Comparison of ENCODE assay signal across 1 cellular context in the genomic region with DNA sequence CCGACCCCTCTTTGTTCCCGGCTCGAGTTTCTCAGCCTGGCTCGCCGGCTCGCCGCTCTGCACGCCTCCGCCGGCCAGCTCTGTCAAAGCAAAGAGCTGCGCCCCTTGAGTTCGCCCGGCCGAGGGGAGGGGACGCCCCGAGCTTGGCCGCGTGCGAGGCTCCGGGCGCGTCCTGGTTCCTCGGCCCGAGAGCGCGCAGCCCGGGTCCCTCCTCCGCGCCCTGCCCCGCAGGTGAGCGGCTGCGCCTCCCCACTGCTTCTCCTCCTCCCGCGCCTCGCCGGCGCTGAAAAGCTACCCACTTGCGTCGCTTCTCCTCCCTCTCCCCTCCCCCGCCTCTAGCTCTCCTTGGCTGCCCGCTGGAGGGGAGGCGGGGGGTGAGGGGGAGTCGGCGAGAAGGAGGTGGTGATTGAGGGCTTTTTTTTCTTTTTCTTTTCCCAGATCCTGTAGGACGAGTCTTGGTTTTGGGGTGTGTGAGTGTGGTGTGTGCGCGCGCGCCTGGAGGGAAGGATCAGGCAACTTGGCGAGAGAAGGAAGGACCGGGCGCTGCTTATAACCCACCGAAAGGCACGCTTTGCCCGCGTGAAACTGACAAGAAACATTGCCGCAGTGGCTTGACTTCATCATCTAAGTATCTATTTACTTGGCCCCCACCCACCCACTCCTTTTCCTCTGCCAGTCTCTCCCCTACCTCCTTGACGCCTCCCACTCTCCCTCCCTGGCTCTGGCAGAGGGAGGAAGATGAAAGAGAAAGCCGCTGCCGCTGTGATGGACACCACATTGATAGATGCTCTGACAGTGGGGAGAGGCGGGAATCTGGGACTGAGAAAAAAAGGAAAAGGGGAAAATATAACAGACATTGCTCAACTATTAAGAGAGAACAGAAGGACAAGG.
A peak's percentile ranks its signal among the peaks of the same experiment; 100 is the strongest.
TF ChIP-seq lines count a peak whose summit lies in the region.

Gene LEF1, minus strand, starts transcription at position 261 of the 891 bp plus-strand sequence. CDS start 1,165 bp downstream, outside the sequence.

TF ChIP-seq in GM23338, 12 proteins besides CTCF, POLR2A, EP300 and RAD21:
- TF ChIP-seq, protein P1, sequence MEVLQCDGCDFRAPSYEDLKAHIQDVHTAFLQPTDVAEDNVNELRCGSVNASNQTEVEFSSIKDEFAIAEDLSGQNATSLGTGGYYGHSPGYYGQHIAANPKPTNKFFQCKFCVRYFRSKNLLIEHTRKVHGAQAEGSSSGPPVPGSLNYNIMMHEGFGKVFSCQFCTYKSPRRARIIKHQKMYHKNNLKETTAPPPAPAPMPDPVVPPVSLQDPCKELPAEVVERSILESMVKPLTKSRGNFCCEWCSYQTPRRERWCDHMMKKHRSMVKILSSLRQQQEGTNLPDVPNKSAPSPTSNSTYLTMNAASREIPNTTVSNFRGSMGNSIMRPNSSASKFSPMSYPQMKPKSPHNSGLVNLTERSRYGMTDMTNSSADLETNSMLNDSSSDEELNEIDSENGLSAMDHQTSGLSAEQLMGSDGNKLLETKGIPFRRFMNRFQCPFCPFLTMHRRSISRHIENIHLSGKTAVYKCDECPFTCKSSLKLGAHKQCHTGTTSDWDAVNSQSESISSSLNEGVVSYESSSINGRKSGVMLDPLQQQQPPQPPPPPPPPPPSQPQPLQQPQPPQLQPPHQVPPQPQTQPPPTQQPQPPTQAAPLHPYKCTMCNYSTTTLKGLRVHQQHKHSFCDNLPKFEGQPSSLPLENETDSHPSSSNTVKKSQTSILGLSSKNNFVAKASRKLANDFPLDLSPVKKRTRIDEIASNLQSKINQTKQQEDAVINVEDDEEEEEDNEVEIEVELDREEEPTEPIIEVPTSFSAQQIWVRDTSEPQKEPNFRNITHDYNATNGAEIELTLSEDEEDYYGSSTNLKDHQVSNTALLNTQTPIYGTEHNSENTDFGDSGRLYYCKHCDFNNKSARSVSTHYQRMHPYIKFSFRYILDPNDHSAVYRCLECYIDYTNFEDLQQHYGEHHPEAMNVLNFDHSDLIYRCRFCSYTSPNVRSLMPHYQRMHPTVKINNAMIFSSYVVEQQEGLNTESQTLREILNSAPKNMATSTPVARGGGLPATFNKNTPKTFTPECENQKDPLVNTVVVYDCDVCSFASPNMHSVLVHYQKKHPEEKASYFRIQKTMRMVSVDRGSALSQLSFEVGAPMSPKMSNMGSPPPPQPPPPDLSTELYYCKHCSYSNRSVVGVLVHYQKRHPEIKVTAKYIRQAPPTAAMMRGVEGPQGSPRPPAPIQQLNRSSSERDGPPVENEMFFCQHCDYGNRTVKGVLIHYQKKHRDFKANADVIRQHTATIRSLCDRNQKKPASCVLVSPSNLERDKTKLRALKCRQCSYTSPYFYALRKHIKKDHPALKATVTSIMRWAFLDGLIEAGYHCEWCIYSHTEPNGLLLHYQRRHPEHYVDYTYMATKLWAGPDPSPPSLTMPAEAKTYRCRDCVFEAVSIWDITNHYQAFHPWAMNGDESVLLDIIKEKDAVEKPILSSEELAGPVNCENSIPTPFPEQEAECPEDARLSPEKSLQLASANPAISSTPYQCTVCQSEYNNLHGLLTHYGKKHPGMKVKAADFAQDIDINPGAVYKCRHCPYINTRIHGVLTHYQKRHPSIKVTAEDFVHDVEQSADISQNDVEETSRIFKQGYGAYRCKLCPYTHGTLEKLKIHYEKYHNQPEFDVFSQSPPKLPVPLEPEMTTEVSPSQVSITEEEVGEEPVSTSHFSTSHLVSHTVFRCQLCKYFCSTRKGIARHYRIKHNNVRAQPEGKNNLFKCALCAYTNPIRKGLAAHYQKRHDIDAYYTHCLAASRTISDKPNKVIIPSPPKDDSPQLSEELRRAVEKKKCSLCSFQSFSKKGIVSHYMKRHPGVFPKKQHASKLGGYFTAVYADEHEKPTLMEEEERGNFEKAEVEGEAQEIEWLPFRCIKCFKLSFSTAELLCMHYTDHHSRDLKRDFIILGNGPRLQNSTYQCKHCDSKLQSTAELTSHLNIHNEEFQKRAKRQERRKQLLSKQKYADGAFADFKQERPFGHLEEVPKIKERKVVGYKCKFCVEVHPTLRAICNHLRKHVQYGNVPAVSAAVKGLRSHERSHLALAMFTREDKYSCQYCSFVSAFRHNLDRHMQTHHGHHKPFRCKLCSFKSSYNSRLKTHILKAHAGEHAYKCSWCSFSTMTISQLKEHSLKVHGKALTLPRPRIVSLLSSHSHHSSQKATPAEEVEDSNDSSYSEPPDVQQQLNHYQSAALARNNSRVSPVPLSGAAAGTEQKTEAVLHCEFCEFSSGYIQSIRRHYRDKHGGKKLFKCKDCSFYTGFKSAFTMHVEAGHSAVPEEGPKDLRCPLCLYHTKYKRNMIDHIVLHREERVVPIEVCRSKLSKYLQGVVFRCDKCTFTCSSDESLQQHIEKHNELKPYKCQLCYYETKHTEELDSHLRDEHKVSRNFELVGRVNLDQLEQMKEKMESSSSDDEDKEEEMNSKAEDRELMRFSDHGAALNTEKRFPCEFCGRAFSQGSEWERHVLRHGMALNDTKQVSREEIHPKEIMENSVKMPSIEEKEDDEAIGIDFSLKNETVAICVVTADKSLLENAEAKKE (CRISPR knock-in tag; IDR thresholded peaks at IDR 0.05) = no peak
- TF ChIP-seq EZH2 (IDR thresholded peaks at IDR 0.05; ENCODE audit: low read depth, unreplicated experiment) = peak; percentile 57
